8 cellular contexts compared by ENCODE assay signal in genomic region chr7:101941481-101942383, GRCh38.
A peak's percentile ranks its signal among the peaks of the same experiment; 100 is the strongest.
DNase-seq lines count a peak whose midpoint lies in the region; ATAC-seq, FAIRE-seq and TF ChIP-seq lines count a peak whose summit lies in the region.

No MANE protein-coding gene starts in this region.

- H3K27me3 ChIP-seq in astrocyte (ENCODE audit: insufficient read depth, low read length) (no peaks in the 10 kb centered on the region), thoracic aorta (replicated peaks; ENCODE audit: insufficient read depth) (no peaks in the 10 kb centered on the region)

- ATAC-seq in thoracic aorta (ENCODE audit: insufficient number of reproducible peaks, low FRiP score, low read depth) (peak; percentile 59), GM21619 (IDR thresholded peaks at IDR 0.05; ENCODE audit: unreplicated experiment) (no peak)

- H3K27ac ChIP-seq in astrocyte (ENCODE audit: low read depth, low read length) (peak overlapping the region; percentile 4), thoracic aorta (peak overlapping the region; percentile 68 to 69)

- peak overlapping the region; percentile 0 for H3K9ac ChIP-seq in astrocyte (ENCODE audit: low read length)

- H3K9me3 Mint-ChIP-seq in astrocyte (ENCODE audit: unreplicated experiment): no peaks in the 10 kb centered on the region

- H3K36me3 Mint-ChIP-seq in astrocyte (ENCODE audit: low read depth, unreplicated experiment): peaks cover 1% of the 10 kb centered on the region

- H3K9me3 ChIP-seq in astrocyte (ENCODE audit: insufficient read depth, low read depth, low read length) (no peaks in the 10 kb centered on the region), thoracic aorta (no peaks in the 10 kb centered on the region)

- H4K20me1 ChIP-seq in astrocyte (ENCODE audit: insufficient read depth, low read length): peaks cover 44% of the 10 kb centered on the region

- H3K4me3 Mint-ChIP-seq in astrocyte (ENCODE audit: unreplicated experiment): peak overlapping the region; percentile 57

- H3K4me1 Mint-ChIP-seq in astrocyte (ENCODE audit: low read depth, unreplicated experiment): peaks cover 31% of the 10 kb centered on the region

- DNase-seq in HS-5 (ENCODE audit: low read depth): peak; percentile 54
- peak; percentile 78 for DNase-seq in astrocyte (ENCODE audit: low read depth)
- peak; percentile 50 for DNase-seq in inferior parietal cortex (ENCODE audit: extremely low spot score)
- DNase-seq in thoracic aorta (ENCODE audit: low spot score): peak; percentile 39
- no peak for DNase-seq in foreskin melanocyte
- no peak for DNase-seq in NCI-H1694 treated with DMSO at 0.1 percent for 48 hours (lab: John Stamatoyannopoulos, UW)
- no peak for DNase-seq in NCI-H2107 (lab: John Stamatoyannopoulos, UW)

- no peak for FAIRE-seq in astrocyte (lab: Jason Lieb, UNC)

- TF ChIP-seq CTCF in astrocyte (IDR thresholded peaks at IDR 0.05; ENCODE audit: insufficient read depth, low read depth, low read length) (no peak), thoracic aorta (IDR thresholded peaks at IDR 0.05) (no peak)

- peaks cover 39% of the 10 kb centered on the region for H3K79me2 ChIP-seq in astrocyte (ENCODE audit: insufficient read depth, low read length)

- no peaks in the 10 kb centered on the region for H3K36me3 ChIP-seq in astrocyte (ENCODE audit: insufficient read depth, low read length)
- no peaks in the 10 kb centered on the region for H3K36me3 ChIP-seq in thoracic aorta

- no peak overlapping the region for H2AFZ ChIP-seq in astrocyte (ENCODE audit: low read depth, low read length)

- peak overlapping the region; percentile 95 for H3K27ac Mint-ChIP-seq in astrocyte (ENCODE audit: unreplicated experiment)

- no peaks in the 10 kb centered on the region for H3K27me3 Mint-ChIP-seq in astrocyte (ENCODE audit: low read depth, unreplicated experiment)

- H3K4me1 ChIP-seq in astrocyte (ENCODE audit: insufficient read depth, low read length): peaks cover 27% of the 10 kb centered on the region
- H3K4me1 ChIP-seq in thoracic aorta (ENCODE audit: control insufficient read depth in 1 of 2, low read depth in 2 of 2): peaks cover 25 to 68% of the 10 kb centered on the region in 2 donors

- H3K4me3 ChIP-seq in astrocyte (ENCODE audit: insufficient read depth, low read depth, low read length) (no peak overlapping the region), thoracic aorta (no peak overlapping the region)

- H3K4me2 ChIP-seq in astrocyte (ENCODE audit: low read length): peak overlapping the region; percentile 29

Comparison
In these comparisons a context has a peak if more than half of its experiments do, and no peak if none do; other contexts are left out.
1. DNase-seq: peak in HS-5 (single experiment), astrocyte (single experiment), inferior parietal cortex (single experiment) and thoracic aorta (single experiment); none in foreskin melanocyte (single experiment), NCI-H1694 treated with DMSO at 0.1 percent for 48 hours (single experiment) and NCI-H2107 (single experiment).